In the genomic region with DNA sequence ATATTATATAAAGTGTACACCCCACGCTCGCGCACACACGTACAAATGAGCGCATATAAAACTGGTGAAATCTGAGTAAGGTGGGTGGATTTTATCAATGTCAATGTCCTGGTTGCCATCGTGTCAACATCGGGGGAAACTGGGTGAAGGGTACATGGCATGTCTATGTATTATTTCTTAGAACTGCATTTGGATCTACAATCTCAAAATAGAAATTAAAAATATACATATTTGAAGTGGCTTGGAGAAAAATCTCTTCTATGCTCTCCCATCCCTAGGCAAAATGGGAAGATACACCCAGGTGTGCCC, we compare ENCODE assay signal across 1 cellular context.
TF ChIP-seq lines count a peak whose summit lies in the region.

No MANE protein-coding gene starts in this region.

TF ChIP-seq in HCT116, 20 proteins besides CTCF, POLR2A, EP300 and RAD21 (continued from another document):
- TF ChIP-seq, protein P1, sequence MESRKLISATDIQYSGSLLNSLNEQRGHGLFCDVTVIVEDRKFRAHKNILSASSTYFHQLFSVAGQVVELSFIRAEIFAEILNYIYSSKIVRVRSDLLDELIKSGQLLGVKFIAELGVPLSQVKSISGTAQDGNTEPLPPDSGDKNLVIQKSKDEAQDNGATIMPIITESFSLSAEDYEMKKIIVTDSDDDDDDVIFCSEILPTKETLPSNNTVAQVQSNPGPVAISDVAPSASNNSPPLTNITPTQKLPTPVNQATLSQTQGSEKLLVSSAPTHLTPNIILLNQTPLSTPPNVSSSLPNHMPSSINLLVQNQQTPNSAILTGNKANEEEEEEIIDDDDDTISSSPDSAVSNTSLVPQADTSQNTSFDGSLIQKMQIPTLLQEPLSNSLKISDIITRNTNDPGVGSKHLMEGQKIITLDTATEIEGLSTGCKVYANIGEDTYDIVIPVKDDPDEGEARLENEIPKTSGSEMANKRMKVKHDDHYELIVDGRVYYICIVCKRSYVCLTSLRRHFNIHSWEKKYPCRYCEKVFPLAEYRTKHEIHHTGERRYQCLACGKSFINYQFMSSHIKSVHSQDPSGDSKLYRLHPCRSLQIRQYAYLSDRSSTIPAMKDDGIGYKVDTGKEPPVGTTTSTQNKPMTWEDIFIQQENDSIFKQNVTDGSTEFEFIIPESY (IDR thresholded peaks at IDR 0.05; ENCODE audit: extremely low read depth, insufficient replicate concordance, low read length) = no peak
